In genomic region chr5:132500931-132501628, GRCh38 we compare ENCODE assay signal across 8 cellular contexts. TPM values are rescaled to one million over a fixed set of nuclear protein-coding genes. Genes with fewer than 3 reads are reported as not detected.
DNase-seq lines count a peak whose midpoint lies in the region; FAIRE-seq and TF ChIP-seq lines count a peak whose summit lies in the region.

No MANE protein-coding gene starts in this region.

- H4K20me1 ChIP-seq in endothelial cell of umbilical vein (replicated peaks; ENCODE audit: control insufficient read depth, extremely low read depth, insufficient read depth, low read length), result no peaks in the 10 kb centered on the region

- H3K9me3 ChIP-seq in endothelial cell of umbilical vein (replicated peaks; ENCODE audit: control insufficient read depth, insufficient read depth, low read length) (no peaks in the 10 kb centered on the region), muscle layer of duodenum (ENCODE audit: control insufficient read depth in 1 of 2, low read length in 2 of 2) (no peaks in the 10 kb centered on the region)

- dilution Hi-C loops in endothelial cell of umbilical vein (cut with MboI; ENCODE audit: extremely low pct_ligation_motif_present, low sequenced_read_pairs), result no loop called here

- peak overlapping the region; percentile 6 for H2AFZ ChIP-seq in endothelial cell of umbilical vein (ENCODE audit: low read depth, low read length)

- no peaks in the 10 kb centered on the region for H3K36me3 Mint-ChIP-seq in HFFc6 (ENCODE audit: low read depth)

- no peak for TF ChIP-seq POLR2A in endothelial cell of umbilical vein (IDR thresholded peaks at IDR 0.05; ENCODE audit: low read depth, low read length)

- no peaks in the 10 kb centered on the region for H3K9me3 Mint-ChIP-seq in HFFc6

- POLR2A ChIA-PET in endothelial cell of umbilical vein (lab: Charles Lee), result interaction anchor here (1.4 kb wide), 1 partner anchor 11 kb away, joined by 8 read pairs; the partner anchor contains the start of gene IRF1

- intact Hi-C loops in endothelial cell of umbilical vein (cut with micrococcal nuclease), result loop anchor here (1.0 kb wide), 3 partner anchors 82 to 115 kb away; no protein-coding TSS in a partner anchor

- H3K27ac Mint-ChIP-seq in HFFc6, result peak overlapping the region; percentile 62; the same call in 1 of the 2 replicates

- H3K4me3 ChIP-seq in endothelial cell of umbilical vein (replicated peaks in 1 of 3; ENCODE audit: insufficient read depth in 1 of 3, low read depth in 1 of 3, low read length in 3 of 3) (no peak overlapping the region), muscle layer of duodenum (ENCODE audit: low read depth in 1 of 2, low read length in 2 of 2) (no peak overlapping the region)

- BruUV-seq in endothelial cell of umbilical vein (replicated peaks; lab: Mats Ljungman, UMichigan), result no TSS peak

- CTCF ChIA-PET in endothelial cell of umbilical vein (lab: Charles Lee), result interaction anchor here (0.6 to 8.4 kb wide), 31 partner anchors 9 to 382 kb away, joined by 3 to 220 read pairs (median 5); partner anchors contain the start of gene IRF1

- no peak overlapping the region for H3K4me2 ChIP-seq in endothelial cell of umbilical vein (ENCODE audit: insufficient read depth, low read length)

- H3K27me3 ChIP-seq in endothelial cell of umbilical vein (ENCODE audit: control insufficient read depth in 2 of 2, insufficient read depth in 2 of 2, low read length in 2 of 2), result no peaks in the 10 kb centered on the region
- no peaks in the 10 kb centered on the region for H3K27me3 ChIP-seq in muscle layer of duodenum (ENCODE audit: low read depth, low read length)

- peak; percentile 93 for FAIRE-seq in endothelial cell of umbilical vein (lab: Jason Lieb, UNC)

- peaks cover 42% of the 10 kb centered on the region for H3K4me1 ChIP-seq in endothelial cell of umbilical vein (ENCODE audit: control insufficient read depth, extremely low read depth, insufficient read depth, low read length)
- H3K4me1 ChIP-seq in muscle layer of duodenum (ENCODE audit: control insufficient read depth in 1 of 2, insufficient read depth in 2 of 2, low read length in 2 of 2), result peaks cover 13 to 37% of the 10 kb centered on the region in 2 donors

- TF ChIP-seq CTCF in HFFc6 (IDR thresholded peaks at IDR 0.05), result peak; percentile 98
- peak; percentile 78 to 79 for TF ChIP-seq CTCF in endothelial cell of umbilical vein (IDR thresholded peaks at IDR 0.05; ENCODE audit: extremely low read depth in 1 of 2, insufficient read depth in 1 of 2, low read depth in 1 of 2, low read length in 2 of 2)

- peaks cover 1% of the 10 kb centered on the region for H3K27me3 Mint-ChIP-seq in HFFc6 (ENCODE audit: insufficient read depth)

- H3K79me2 ChIP-seq in endothelial cell of umbilical vein (ENCODE audit: control insufficient read depth, insufficient read depth, low read length), result no peaks in the 10 kb centered on the region

- peak; percentile 46 for DNase-seq in GDM1 (lab: John Stamatoyannopoulos, UW)
- no peak for DNase-seq in HFFc6
- DNase-seq in NCI-H69 (lab: John Stamatoyannopoulos, UW), result peak; percentile 74
- peak; percentile 56 to 62 for DNase-seq in activated CD8-positive, alpha-beta memory T cell treated with anti-CD3 and anti-CD28 coated beads for 1 hour (ENCODE audit: extremely low read depth in 1 of 2, low read depth in 1 of 2)
- DNase-seq in endothelial cell of umbilical vein (ENCODE audit: low read depth, low spot score), result peak; percentile 71
- peak in 38 of 49 donors; percentile 23 to 77 (median 49) for DNase-seq in substantia nigra (lab: John Stamatoyannopoulos, UW)
- DNase-seq in DMS153 treated with DMSO at 0.1 percent for 48 hours (lab: John Stamatoyannopoulos, UW; ENCODE audit: unreplicated experiment), result no peak

- no peaks in the 10 kb centered on the region for H3K9me1 ChIP-seq in endothelial cell of umbilical vein (replicated peaks; ENCODE audit: control insufficient read depth, extremely low read depth, insufficient read depth, low read length)

- no peak overlapping the region for H3K9ac ChIP-seq in endothelial cell of umbilical vein (replicated peaks; ENCODE audit: extremely low read depth, insufficient read depth, low read length)

- H3K27ac ChIP-seq in endothelial cell of umbilical vein (ENCODE audit: insufficient read depth, low read depth, low read length) (peak overlapping the region; percentile 27), muscle layer of duodenum (ENCODE audit: low read length) (peak overlapping the region; percentile 77), substantia nigra (ENCODE audit: low read depth, low read length, poor library complexity, severe bottlenecking) (no peak overlapping the region)

- peaks cover 61% of the 10 kb centered on the region for H3K4me1 Mint-ChIP-seq in HFFc6 (ENCODE audit: low read depth)

- H3K36me3 ChIP-seq in endothelial cell of umbilical vein (ENCODE audit: control insufficient read depth in 2 of 2, extremely low read depth in 1 of 2, insufficient read depth in 2 of 2, low read length in 2 of 2), result no peaks in the 10 kb centered on the region
- no peaks in the 10 kb centered on the region for H3K36me3 ChIP-seq in muscle layer of duodenum (ENCODE audit: control insufficient read depth in 1 of 2, insufficient read depth in 2 of 2, low read length in 2 of 2)

- H3K4me3 Mint-ChIP-seq in HFFc6, result no peak overlapping the region

TF ChIP-seq in endothelial cell of umbilical vein, 7 proteins besides CTCF, POLR2A, EP300 and RAD21:
- TF ChIP-seq JUN (IDR thresholded peaks at IDR 0.05; ENCODE audit: borderline replicate concordance, insufficient read depth, insufficient read length, low read depth) (no peak), GATA2 (IDR thresholded peaks at IDR 0.05; ENCODE audit: insufficient read depth, insufficient read length, low read depth, low read length) (no peak)

RNA-seq across cellular contexts. Expression of gene IRF1, which starts 10.5 kb away (rescaled TPM):
- 10 to 100 TPM in 5 of 6 experiments, 1 to 10 TPM in 1; 9.8 to 19.7 (median 17.3) TPM for total RNA-seq in HFFc6 (2021; fragmentation: NEBNext Ultra II Directional; extraction: Animal tissue kit (Norgen Biotek cat#: 25700))
- 17.7 and 28.0 TPM in 2 replicates for total RNA-seq in endothelial cell of umbilical vein
- polyA plus RNA-seq in endothelial cell of umbilical vein, result 10.6 and 12.3 TPM in 2 replicates
- polyA plus RNA-seq in endothelial cell of umbilical vein (2011; cell fraction: cytosol; rRNA removed), result 12.4 and 15.5 TPM in 2 replicates
- polyA plus RNA-seq in endothelial cell of umbilical vein (2011; cell fraction: nucleus; rRNA removed), result 28.0 and 32.5 TPM in 2 replicates
- polyA plus RNA-seq in endothelial cell of umbilical vein (2012), result 13.7 and 15.0 TPM in 2 replicates
- 25.9 and 32.0 TPM in 2 replicates for polyA minus RNA-seq in endothelial cell of umbilical vein
- polyA minus RNA-seq in endothelial cell of umbilical vein (2011; cell fraction: cytosol; rRNA and poly(A)+ RNA removed), result 11.5 TPM
- polyA minus RNA-seq in endothelial cell of umbilical vein (2011; cell fraction: nucleus; rRNA and poly(A)+ RNA removed), result 45.9 and 55.2 TPM in 2 replicates

RNA-seq across cellular contexts. Expression of gene IL5, which starts 42.2 kb away (rescaled TPM):
- total RNA-seq in HFFc6 (2021; fragmentation: NEBNext Ultra II Directional; extraction: Animal tissue kit (Norgen Biotek cat#: 25700)), result not detected
- total RNA-seq in endothelial cell of umbilical vein, result not detected in 2 replicates
- not detected in 2 replicates for polyA plus RNA-seq in endothelial cell of umbilical vein
- polyA plus RNA-seq in endothelial cell of umbilical vein (2011; cell fraction: cytosol; rRNA removed), result not detected in 2 replicates
- not detected in 2 replicates for polyA plus RNA-seq in endothelial cell of umbilical vein (2011; cell fraction: nucleus; rRNA removed)
- polyA plus RNA-seq in endothelial cell of umbilical vein (2012), result not detected in 2 replicates
- not detected in 2 replicates for polyA minus RNA-seq in endothelial cell of umbilical vein
- polyA minus RNA-seq in endothelial cell of umbilical vein (2011; cell fraction: cytosol; rRNA and poly(A)+ RNA removed), result not detected
- not detected in 2 replicates for polyA minus RNA-seq in endothelial cell of umbilical vein (2011; cell fraction: nucleus; rRNA and poly(A)+ RNA removed)

RNA-seq across cellular contexts. Expression of gene RAD50, which starts 55.7 kb away (rescaled TPM):
- 10 to 100 TPM; 11.6 to 27.7 (median 12.8) TPM for total RNA-seq in HFFc6 (2021; fragmentation: NEBNext Ultra II Directional; extraction: Animal tissue kit (Norgen Biotek cat#: 25700))
- 18.7 and 20.4 TPM in 2 replicates for total RNA-seq in endothelial cell of umbilical vein
- 5.2 and 6.1 TPM in 2 replicates for polyA plus RNA-seq in endothelial cell of umbilical vein
- 7.0 and 7.2 TPM in 2 replicates for polyA plus RNA-seq in endothelial cell of umbilical vein (2011; cell fraction: cytosol; rRNA removed)
- 13.2 and 17.9 TPM in 2 replicates for polyA plus RNA-seq in endothelial cell of umbilical vein (2011; cell fraction: nucleus; rRNA removed)
- polyA plus RNA-seq in endothelial cell of umbilical vein (2012), result 13.9 and 20.9 TPM in 2 replicates
- polyA minus RNA-seq in endothelial cell of umbilical vein, result 10.1 and 17.6 TPM in 2 replicates
- 15.8 TPM for polyA minus RNA-seq in endothelial cell of umbilical vein (2011; cell fraction: cytosol; rRNA and poly(A)+ RNA removed)
- 19.1 and 23.6 TPM in 2 replicates for polyA minus RNA-seq in endothelial cell of umbilical vein (2011; cell fraction: nucleus; rRNA and poly(A)+ RNA removed)

Comparison
In these comparisons a context has a peak if more than half of its experiments do, and no peak if none do; other contexts are left out.
1. DNase-seq: peak in GDM1 (single experiment), NCI-H69 (single experiment), activated CD8-positive, alpha-beta memory T cell treated with anti-CD3 and anti-CD28 coated beads for 1 hour (2 of 2), endothelial cell of umbilical vein (single experiment) and substantia nigra (38 of 49); none in HFFc6 (single experiment) and DMS153 treated with DMSO at 0.1 percent for 48 hours (single experiment).